ENCODE assay signal across 32 cellular contexts in genomic region chr20:54111460-54111859, GRCh38. TPM values are rescaled to one million over a fixed set of nuclear protein-coding genes. Genes with fewer than 3 reads are reported as not detected.
"Had no signal": no experiment of that assay in that cellular context is flagged by ENCODE, and none has a peak within 500 bp of the region (broad histone marks: within the 10 kb centered on the region; RNA-seq: fewer than 3 reads in every experiment).

No MANE protein-coding gene starts in this region.

- H3K9me3 ChIP-seq: adrenal gland, body of pancreas, heart left ventricle had no signal

- DNase-seq: activated CD4-positive, alpha-beta memory T cell treated with anti-CD3 and anti-CD28 coated beads for 36 hours; activated CD4-positive, alpha-beta T cell treated with anti-CD3 and anti-CD28 coated beads for 36 hours; activated CD4-positive, alpha-beta T cell treated with anti-CD3 and anti-CD28 coated beads, Interleukin-2, amount 10 ng/mL, durations not matched to agents 24 days and 14 days; activated CD4-positive, CD25-positive, alpha-beta regulatory T cell; activated CD4-positive, CD25-positive, alpha-beta regulatory T cell treated with anti-CD3 and anti-CD28 coated beads, Interleukin-2, amount 50 U/mL, for 72 hours; activated CD8-positive, alpha-beta memory T cell treated with anti-CD3 and anti-CD28 coated beads, Interleukin-2, amount 10 ng/mL, durations not matched to agents 7 days and 5 days; activated CD8-positive, alpha-beta memory T cell treated with anti-CD3 and anti-CD28 coated beads, Interleukin-2, amount 50 U/mL, for 4 hours; activated CD8-positive, alpha-beta T cell treated with anti-CD3 and anti-CD28 coated beads, Interleukin-2, amount 10 ng/mL, durations not matched to agents 7 days and 5 days; activated effector memory CD4-positive, alpha-beta T cell treated with anti-CD3 and anti-CD28 coated beads, Interleukin-2, amount 50 U/mL, for 16 hours; activated naive CD4-positive, alpha-beta T cell treated with anti-CD3 and anti-CD28 coated beads for 36 hours; activated naive CD8-positive, alpha-beta T cell treated with anti-CD3 and anti-CD28 coated beads for 36 hours; activated naive CD8-positive, alpha-beta T cell treated with anti-CD3 and anti-CD28 coated beads, Interleukin-2, amount 50 U/mL, for 24 hours; activated T-cell treated with anti-CD3 and anti-CD28 coated beads, Interleukin-2, amount 50 U/mL, for 1 hour; activated T-cell treated with anti-CD3 and anti-CD28 coated beads, Interleukin-2, amount 50 U/mL, for 48 hours; adrenal gland; amygdala; aorta; caudate nucleus; effector CD8-positive, alpha-beta T cell; foreskin fibroblast; heart left ventricle; T-helper 2 cell had no signal

- H3K36me3 ChIP-seq: adrenal gland, heart left ventricle had no signal

- H3K4me1 ChIP-seq: adrenal gland had no signal

- H3K4me3 Mint-ChIP-seq: activated CD4-positive, alpha-beta memory T cell treated with anti-CD3 and anti-CD28 coated beads for 36 hours; activated CD4-positive, alpha-beta T cell treated with anti-CD3 and anti-CD28 coated beads for 36 hours; activated CD4-positive, alpha-beta T cell treated with anti-CD3 and anti-CD28 coated beads, Interleukin-2, amount 10 ng/mL, durations not matched to agents 24 days and 14 days; activated CD8-positive, alpha-beta memory T cell treated with anti-CD3 and anti-CD28 coated beads, Interleukin-2, amount 10 ng/mL, durations not matched to agents 7 days and 5 days; activated CD8-positive, alpha-beta T cell treated with anti-CD3 and anti-CD28 coated beads, Interleukin-2, amount 10 ng/mL, durations not matched to agents 7 days and 5 days; activated naive CD4-positive, alpha-beta T cell treated with anti-CD3 and anti-CD28 coated beads for 36 hours; activated naive CD4-positive, alpha-beta T cell treated with anti-CD3 and anti-CD28 coated beads, Interleukin-2, amount 50 U/mL, for 24 hours; activated naive CD8-positive, alpha-beta T cell treated with anti-CD3 and anti-CD28 coated beads for 36 hours; activated naive CD8-positive, alpha-beta T cell treated with anti-CD3 and anti-CD28 coated beads, Interleukin-2, amount 50 U/mL, for 24 hours; activated T-helper 1 cell treated with anti-CD3 and anti-CD28 coated beads, Interleukin-12 subunit alpha, Interleukin-12 subunit beta, Interleukin-2, Interleukin-4 antibody, amounts not matched to agents 30 ng/mL and 10 ng/mL and 1 ng/mL, durations not matched to agents 14 hours and 24 hours and 36 hours had no signal

- H3K4me3 ChIP-seq: adrenal gland, body of pancreas, heart left ventricle had no signal

- FAIRE-seq: colon, endometrium, endothelial cell of umbilical vein, frontal cortex had no signal

- H3K4me1 Mint-ChIP-seq: activated CD4-positive, alpha-beta T cell treated with anti-CD3 and anti-CD28 coated beads for 36 hours; activated naive CD4-positive, alpha-beta T cell treated with anti-CD3 and anti-CD28 coated beads, Interleukin-2, amount 50 U/mL, for 24 hours; activated naive CD8-positive, alpha-beta T cell treated with anti-CD3 and anti-CD28 coated beads for 36 hours; activated naive CD8-positive, alpha-beta T cell treated with anti-CD3 and anti-CD28 coated beads, Interleukin-2, amount 50 U/mL, for 24 hours had no signal

- ATAC-seq: activated CD4-positive, alpha-beta T cell treated with anti-CD3 and anti-CD28 coated beads for 36 hours; activated CD8-positive, alpha-beta memory T cell treated with anti-CD3 and anti-CD28 coated beads, Interleukin-2, amount 10 ng/mL, durations not matched to agents 7 days and 5 days; activated CD8-positive, alpha-beta T cell treated with anti-CD3 and anti-CD28 coated beads, Interleukin-2, amount 10 ng/mL, durations not matched to agents 7 days and 5 days; activated naive CD8-positive, alpha-beta T cell treated with anti-CD3 and anti-CD28 coated beads, Interleukin-2, amount 50 U/mL, for 24 hours; body of pancreas; heart left ventricle had no signal

- H3K9me3 Mint-ChIP-seq: activated CD4-positive, alpha-beta T cell treated with anti-CD3 and anti-CD28 coated beads, Interleukin-2, amount 10 ng/mL, durations not matched to agents 24 days and 14 days; activated naive CD4-positive, alpha-beta T cell treated with anti-CD3 and anti-CD28 coated beads for 36 hours; activated naive CD4-positive, alpha-beta T cell treated with anti-CD3 and anti-CD28 coated beads, Interleukin-2, amount 50 U/mL, for 24 hours; activated naive CD8-positive, alpha-beta T cell treated with anti-CD3 and anti-CD28 coated beads for 36 hours; activated naive CD8-positive, alpha-beta T cell treated with anti-CD3 and anti-CD28 coated beads, Interleukin-2, amount 50 U/mL, for 24 hours; activated T-helper 1 cell treated with anti-CD3 and anti-CD28 coated beads, Interleukin-12 subunit alpha, Interleukin-12 subunit beta, Interleukin-2, Interleukin-4 antibody, amounts not matched to agents 30 ng/mL and 10 ng/mL and 1 ng/mL, durations not matched to agents 14 hours and 24 hours and 36 hours had no signal

- H3K36me3 Mint-ChIP-seq: activated CD4-positive, alpha-beta memory T cell treated with anti-CD3 and anti-CD28 coated beads for 36 hours; activated CD8-positive, alpha-beta memory T cell treated with anti-CD3 and anti-CD28 coated beads, Interleukin-2, amount 10 ng/mL, durations not matched to agents 7 days and 5 days; activated naive CD4-positive, alpha-beta T cell treated with anti-CD3 and anti-CD28 coated beads, Interleukin-2, amount 50 U/mL, for 24 hours; activated naive CD8-positive, alpha-beta T cell treated with anti-CD3 and anti-CD28 coated beads for 36 hours had no signal

- H3K27ac ChIP-seq: adrenal gland, body of pancreas, heart left ventricle had no signal

- H3K27ac Mint-ChIP-seq: activated CD4-positive, alpha-beta memory T cell treated with anti-CD3 and anti-CD28 coated beads for 36 hours; activated CD4-positive, alpha-beta T cell treated with anti-CD3 and anti-CD28 coated beads for 36 hours; activated CD4-positive, alpha-beta T cell treated with anti-CD3 and anti-CD28 coated beads, Interleukin-2, amount 10 ng/mL, durations not matched to agents 24 days and 14 days; activated CD8-positive, alpha-beta memory T cell treated with anti-CD3 and anti-CD28 coated beads, Interleukin-2, amount 10 ng/mL, durations not matched to agents 7 days and 5 days; activated CD8-positive, alpha-beta T cell treated with anti-CD3 and anti-CD28 coated beads, Interleukin-2, amount 10 ng/mL, durations not matched to agents 7 days and 5 days; activated naive CD4-positive, alpha-beta T cell treated with anti-CD3 and anti-CD28 coated beads for 36 hours; activated naive CD4-positive, alpha-beta T cell treated with anti-CD3 and anti-CD28 coated beads, Interleukin-2, amount 50 U/mL, for 24 hours; activated naive CD8-positive, alpha-beta T cell treated with anti-CD3 and anti-CD28 coated beads for 36 hours; activated naive CD8-positive, alpha-beta T cell treated with anti-CD3 and anti-CD28 coated beads, Interleukin-2, amount 50 U/mL, for 24 hours; activated T-helper 1 cell treated with anti-CD3 and anti-CD28 coated beads, Interleukin-12 subunit alpha, Interleukin-12 subunit beta, Interleukin-2, Interleukin-4 antibody, amounts not matched to agents 30 ng/mL and 10 ng/mL and 1 ng/mL, durations not matched to agents 14 hours and 24 hours and 36 hours; activated T-helper 2 cell treated with anti-CD3 and anti-CD28 coated beads, Interferon-gamma antibody, Interleukin-2, Interleukin-4, amounts not matched to agents 10 μg/mL and 5 μg/mL and 100 μg/mL, durations not matched to agents 14 hours and 24 hours and 36 hours had no signal

- H3K27me3 ChIP-seq: adrenal gland, body of pancreas had no signal

RNA-seq across cellular contexts. Expression of gene BCAS1, which starts 41.1 kb away (rescaled TPM):
- total RNA-seq: activated CD4-positive, alpha-beta T cell treated with anti-CD3 and anti-CD28 coated beads, Interleukin-2, amount 10 ng/mL, durations not matched to agents 24 days and 14 days; activated CD8-positive, alpha-beta T cell treated with anti-CD3 and anti-CD28 coated beads, Interleukin-2, amount 10 ng/mL, durations not matched to agents 7 days and 5 days; activated T-helper 1 cell treated with anti-CD3 and anti-CD28 coated beads, Interleukin-12 subunit alpha, Interleukin-12 subunit beta, Interleukin-2, Interleukin-4 antibody, amounts not matched to agents 30 ng/mL and 10 ng/mL and 1 ng/mL, durations not matched to agents 14 hours and 24 hours and 36 hours; activated T-helper 2 cell treated with anti-CD3 and anti-CD28 coated beads, Interferon-gamma antibody, Interleukin-2, Interleukin-4, amounts not matched to agents 10 μg/mL and 5 μg/mL and 100 μg/mL, durations not matched to agents 14 hours and 24 hours and 36 hours; chondrocyte; dermis microvascular lymphatic vessel endothelial cell; endothelial cell of umbilical vein; heart left ventricle had no signal
- polyA plus RNA-seq: endothelial cell of umbilical vein, heart left ventricle had no signal
